In genomic region chr9:136606687-136607333, GRCh38 we compare ENCODE assay signal across 2 cellular contexts.
TF ChIP-seq lines count a peak whose summit lies in the region.

No MANE protein-coding gene starts in this region.

TF ChIP-seq in HEK293, 187 proteins besides CTCF, POLR2A, EP300 and RAD21 (continues in another document):
- no peak for TF ChIP-seq ZNF202 (tag by site-specific recombination; IDR thresholded peaks at IDR 0.05; ENCODE audit: borderline replicate concordance)
- no peak for TF ChIP-seq ZNF350 (tag by site-specific recombination; IDR thresholded peaks at IDR 0.05)
- TF ChIP-seq ZNF184 (tag by site-specific recombination; IDR thresholded peaks at IDR 0.05): no peak
- TF ChIP-seq ZNF544 (tag by site-specific recombination; IDR thresholded peaks at IDR 0.05): no peak
- TF ChIP-seq ZNF18 (tag by site-specific recombination; IDR thresholded peaks at IDR 0.05): no peak
- no peak for TF ChIP-seq ZNF585B (tag by site-specific recombination; IDR thresholded peaks at IDR 0.05)
- TF ChIP-seq ZNF747 (tag by site-specific recombination; IDR thresholded peaks at IDR 0.05): no peak
- peak; percentile 73 for TF ChIP-seq EGR2 (tag by site-specific recombination; IDR thresholded peaks at IDR 0.05; ENCODE audit: low read depth)
- TF ChIP-seq ZNF449 (tag by site-specific recombination; IDR thresholded peaks at IDR 0.05): no peak
- TF ChIP-seq ZFHX2 (tag by site-specific recombination; conservative IDR thresholded peaks at IDR 0.05): peak; percentile 87
- TF ChIP-seq ZNF433 (tag by site-specific recombination; IDR thresholded peaks at IDR 0.05; ENCODE audit: low read depth): no peak
- TF ChIP-seq PRDM2 (tag by site-specific recombination; IDR thresholded peaks at IDR 0.05; ENCODE audit: borderline replicate concordance): no peak
- no peak for TF ChIP-seq ZFP69B (tag by site-specific recombination; IDR thresholded peaks at IDR 0.05)
- no peak for TF ChIP-seq YY2 (tag by site-specific recombination; IDR thresholded peaks at IDR 0.05)
- TF ChIP-seq ZNF324 (tag by site-specific recombination; IDR thresholded peaks at IDR 0.05): no peak
- TF ChIP-seq ZNF140 (tag by site-specific recombination; IDR thresholded peaks at IDR 0.05): no peak
- TF ChIP-seq ZNF596 (tag by site-specific recombination; IDR thresholded peaks at IDR 0.05): no peak
- TF ChIP-seq OSR2 (tag by site-specific recombination; IDR thresholded peaks at IDR 0.05): no peak
- no peak for TF ChIP-seq REPIN1 (tag by site-specific recombination; IDR thresholded peaks at IDR 0.05; ENCODE audit: low read depth)

TF ChIP-seq in H1, 55 proteins besides CTCF, POLR2A, EP300 and RAD21:
- TF ChIP-seq TCF12 (IDR thresholded peaks at IDR 0.05; ENCODE audit: low read depth, low read length): no peak
- no peak for TF ChIP-seq RNF2 (IDR thresholded peaks at IDR 0.05; ENCODE audit: borderline replicate concordance, low read depth, low read length, missing control alignments, poor library complexity, severe bottlenecking)
- TF ChIP-seq ZNF274 (IDR thresholded peaks at IDR 0.05; ENCODE audit: borderline replicate concordance, extremely low read depth, low read length): no peak
- TF ChIP-seq YY1 (IDR thresholded peaks at IDR 0.05; ENCODE audit: low read depth, low read length): no peak
- TF ChIP-seq RFX5 (IDR thresholded peaks at IDR 0.05; ENCODE audit: borderline replicate concordance, low read depth, low read length): no peak
- peak; percentile 45; the same call in 1 of the 2 replicates for TF ChIP-seq E2F6 (IDR thresholded peaks at IDR 0.05)
- TF ChIP-seq KDM5A (IDR thresholded peaks at IDR 0.05; ENCODE audit: low read length): no peak
